19 cellular contexts compared by ENCODE assay signal in genomic region chr22:30236875-30237274, GRCh38. TPM values are rescaled to one million over a fixed set of nuclear protein-coding genes. Genes with fewer than 3 reads are reported as not detected.
DNase-seq lines count a peak whose midpoint lies in the region; ATAC-seq and TF ChIP-seq lines count a peak whose summit lies in the region.
"Had no signal": no experiment of that assay in that cellular context is flagged by ENCODE, and none has a peak within 500 bp of the region (broad histone marks: within the 10 kb centered on the region; RNA-seq: fewer than 3 reads in every experiment).

No MANE protein-coding gene starts in this region.

- no peaks in the 10 kb centered on the region for H3K9me2 ChIP-seq in hepatocyte (replicated peaks; ENCODE audit: insufficient read depth)

- no peak overlapping the region for H3K4me2 ChIP-seq in hepatocyte
- peak overlapping the region; percentile 60 for H3K4me2 ChIP-seq in smooth muscle cell

- H2AFZ ChIP-seq in hepatocyte (no peak overlapping the region), smooth muscle cell (ENCODE audit: low read depth) (no peak overlapping the region)

- H3K4me1 Mint-ChIP-seq in activated CD4-positive, alpha-beta T cell treated with anti-CD3 and anti-CD28 coated beads, Interleukin-2, amount 10 ng/mL, durations not matched to agents 24 days and 14 days = peaks cover 36% of the 10 kb centered on the region
- H3K4me1 Mint-ChIP-seq: CD4-positive, alpha-beta memory T cell had no signal

- H4K20me1 ChIP-seq in hepatocyte (ENCODE audit: insufficient read depth, poor library complexity, severe bottlenecking) (no peaks in the 10 kb centered on the region), smooth muscle cell (ENCODE audit: low read depth) (no peaks in the 10 kb centered on the region)

- CTCF ChIA-PET in Panc1 (lab: Charles Lee) = no interaction called here

- intact Hi-C loops in activated CD4-positive, alpha-beta T cell treated with anti-CD3 and anti-CD28 coated beads, Interleukin-2, amount 10 ng/mL, durations not matched to agents 24 days and 14 days (cut with micrococcal nuclease) = no loop called here
- intact Hi-C loops in Panc1 (cut with micrococcal nuclease; ENCODE audit: unreplicated experiment) = no loop called here

- no peaks in the 10 kb centered on the region for H3K27me3 Mint-ChIP-seq in activated CD4-positive, alpha-beta T cell treated with anti-CD3 and anti-CD28 coated beads, Interleukin-2, amount 10 ng/mL, durations not matched to agents 24 days and 14 days
- H3K27me3 Mint-ChIP-seq: CD4-positive, alpha-beta memory T cell had no signal

- H3K4me1 ChIP-seq in Panc1 (ENCODE audit: control insufficient read depth, insufficient read depth, low read length) (peaks cover 81% of the 10 kb centered on the region), hepatocyte (ENCODE audit: insufficient read depth) (peaks cover 33% of the 10 kb centered on the region), smooth muscle cell (ENCODE audit: low read depth) (peaks cover 28% of the 10 kb centered on the region)

- BruUV-seq in Panc1 (replicated peaks; lab: Mats Ljungman, UMichigan) = no TSS peak

- TF ChIP-seq CTCF in Panc1 (IDR thresholded peaks at IDR 0.05) (no peak), hepatocyte (IDR thresholded peaks at IDR 0.05; ENCODE audit: poor library complexity) (no peak), smooth muscle cell (IDR thresholded peaks at IDR 0.05; ENCODE audit: borderline replicate concordance, insufficient read depth, poor library complexity, severe bottlenecking) (no peak)

- no peaks in the 10 kb centered on the region for H3K27me3 ChIP-seq in Panc1 (ENCODE audit: control insufficient read depth, insufficient read depth, low read length)
- no peaks in the 10 kb centered on the region for H3K27me3 ChIP-seq in hepatocyte
- H3K27me3 ChIP-seq in smooth muscle cell (ENCODE audit: low read depth) = no peaks in the 10 kb centered on the region
- H3K27me3 ChIP-seq: MG63 had no signal

- ATAC-seq in Panc1 (no peak), GM21423 (IDR thresholded peaks at IDR 0.05; ENCODE audit: unreplicated experiment) (no peak)

- H3K27ac Mint-ChIP-seq in activated CD4-positive, alpha-beta T cell treated with anti-CD3 and anti-CD28 coated beads, Interleukin-2, amount 10 ng/mL, durations not matched to agents 24 days and 14 days = peak overlapping the region; percentile 0

- POLR2A ChIA-PET in Panc1 (lab: Charles Lee) = no interaction called here

- H3K27ac ChIP-seq in Panc1 (ENCODE audit: low read length) = peak overlapping the region; percentile 95
- peak overlapping the region; percentile 87 for H3K27ac ChIP-seq in hepatocyte
- H3K27ac ChIP-seq in smooth muscle cell (ENCODE audit: low read depth) = peak overlapping the region; percentile 94

- no peak overlapping the region for H3K9ac ChIP-seq in smooth muscle cell (ENCODE audit: low read depth)

- H3K79me2 ChIP-seq in hepatocyte (no peaks in the 10 kb centered on the region), smooth muscle cell (ENCODE audit: low read depth) (no peaks in the 10 kb centered on the region)

- H3F3A ChIP-seq in smooth muscle cell (ENCODE audit: low read depth) = peaks cover 32% of the 10 kb centered on the region

- no peak overlapping the region for H3K4me3 Mint-ChIP-seq in activated CD4-positive, alpha-beta T cell treated with anti-CD3 and anti-CD28 coated beads, Interleukin-2, amount 10 ng/mL, durations not matched to agents 24 days and 14 days
- H3K4me3 Mint-ChIP-seq: CD4-positive, alpha-beta memory T cell had no signal

- H3K9me3 ChIP-seq in Panc1 (ENCODE audit: control insufficient read depth, insufficient read depth, low read depth, low read length) (no peaks in the 10 kb centered on the region), hepatocyte (ENCODE audit: low read depth) (no peaks in the 10 kb centered on the region), smooth muscle cell (replicated peaks; ENCODE audit: low read depth) (no peaks in the 10 kb centered on the region)
- H3K9me3 ChIP-seq: MG63 had no signal

- no peaks in the 10 kb centered on the region for H3K9me3 Mint-ChIP-seq in activated CD4-positive, alpha-beta T cell treated with anti-CD3 and anti-CD28 coated beads, Interleukin-2, amount 10 ng/mL, durations not matched to agents 24 days and 14 days
- H3K9me3 Mint-ChIP-seq: CD4-positive, alpha-beta memory T cell had no signal

- H3K36me3 ChIP-seq in Panc1 (ENCODE audit: control insufficient read depth, insufficient read depth, low read length) (no peaks in the 10 kb centered on the region), hepatocyte (replicated peaks; ENCODE audit: insufficient read depth, low read depth) (no peaks in the 10 kb centered on the region), smooth muscle cell (ENCODE audit: low read depth) (no peaks in the 10 kb centered on the region)

- in situ Hi-C loops in Panc1 (cut with HindIII; ENCODE audit: low pct_unique_long_range_greater_than_20kb, low sequenced_read_pairs) = no loop called here

- 93% methylated on average over 5 of the region's 5 CpGs for WGBS in hepatocyte (ENCODE audit: low lambda C conversion rate, missing lambda C conversion rate)
- WGBS in smooth muscle cell (ENCODE audit: low lambda C conversion rate) = 97% methylated on average over 5 of the region's 5 CpGs

- no peak for DNase-seq in activated CD4-positive, alpha-beta T cell treated with anti-CD3 and anti-CD28 coated beads, Interleukin-2, amount 10 ng/mL, durations not matched to agents 24 days and 14 days
- DNase-seq in activated CD4-positive, alpha-beta T cell treated with anti-CD3 and anti-CD28 coated beads, Interleukin-2, amount 50 U/mL, for 1 hour = no peak
- DNase-seq in Panc1 (ENCODE audit: low read depth, low spot score) = no peak
- DNase-seq in hepatocyte (ENCODE audit: low spot score) = no peak
- DNase-seq in smooth muscle cell (lab: John Stamatoyannopoulos, UW; ENCODE audit: unreplicated experiment) = no peak
- no peak for DNase-seq in HK-2 (ENCODE audit: unreplicated experiment)
- no peak for DNase-seq in amniotic stem cell (lab: John Stamatoyannopoulos, UW)
- DNase-seq: CD4-positive, alpha-beta memory T cell; DMS79 treated with DMSO at 0.1 percent for 48 hours; GDM1; KG1; MG63; NCI-H1105; NCI-H187 treated with DMSO at 0.1 percent for 48 hours; NCI-H446 treated with DMSO at 0.1 percent for 48 hours; NCI-H82 had no signal

- H3K36me3 Mint-ChIP-seq in activated CD4-positive, alpha-beta T cell treated with anti-CD3 and anti-CD28 coated beads, Interleukin-2, amount 10 ng/mL, durations not matched to agents 24 days and 14 days (ENCODE audit: low read depth) = peaks cover 17% of the 10 kb centered on the region
- H3K36me3 Mint-ChIP-seq: CD4-positive, alpha-beta memory T cell had no signal

- H3K4me3 ChIP-seq in Panc1 (ENCODE audit: low read depth in 2 of 2, low read length in 2 of 2) = no peak overlapping the region
- no peak overlapping the region for H3K4me3 ChIP-seq in hepatocyte
- no peak overlapping the region for H3K4me3 ChIP-seq in smooth muscle cell
- H3K4me3 ChIP-seq: MG63 had no signal

RNA-seq across cellular contexts. Expression of gene LIF, which starts 9.7 kb away (rescaled TPM):
- 509 and 511 TPM in 2 replicates for total RNA-seq in activated CD4-positive, alpha-beta T cell treated with anti-CD3 and anti-CD28 coated beads, Interleukin-2, amount 10 ng/mL, durations not matched to agents 24 days and 14 days
- total RNA-seq in Panc1 (2021; ENCODE audit: unreplicated experiment) = 34.4 TPM
- 40.7 TPM for polyA plus RNA-seq in Panc1 (2012; ENCODE audit: insufficient read length)
- 13.4 and 21.1 TPM in 2 replicates for total RNA-seq in hepatocyte
- 8.2 and 14.8 TPM in 2 replicates for polyA plus RNA-seq in hepatocyte
- total RNA-seq in smooth muscle cell = 29.9 and 40.6 TPM in 2 replicates
- 28.9 and 31.2 TPM in 2 replicates for polyA plus RNA-seq in smooth muscle cell
- polyA plus RNA-seq: CD4-positive, alpha-beta memory T cell had no signal

RNA-seq across cellular contexts. Expression of gene OSM, which starts 29.8 kb away (rescaled TPM):
- total RNA-seq in activated CD4-positive, alpha-beta T cell treated with anti-CD3 and anti-CD28 coated beads, Interleukin-2, amount 10 ng/mL, durations not matched to agents 24 days and 14 days = 61.0 and 62.8 TPM in 2 replicates
- total RNA-seq in Panc1 (2021; ENCODE audit: unreplicated experiment) (not detected), hepatocyte (0.48 and 1.5 TPM in 2 replicates), smooth muscle cell (0.27 and 1.5 TPM in 2 replicates)
- not detected for polyA plus RNA-seq in Panc1 (2012; ENCODE audit: insufficient read length)
- polyA plus RNA-seq in hepatocyte (not detected in 2 replicates), smooth muscle cell (0.14 and 1.0 TPM in 2 replicates)
- total RNA-seq: A673, H4 had no signal

RNA-seq across cellular contexts. Expression of gene CASTOR1, which starts 52.4 kb away (rescaled TPM):
- 4.7 and 7.3 TPM in 2 replicates for total RNA-seq in activated CD4-positive, alpha-beta T cell treated with anti-CD3 and anti-CD28 coated beads, Interleukin-2, amount 10 ng/mL, durations not matched to agents 24 days and 14 days
- total RNA-seq in Panc1 (2021; ENCODE audit: unreplicated experiment) (6.7 TPM), hepatocyte (30.9 and 48.0 TPM in 2 replicates), smooth muscle cell (9.8 and 16.1 TPM in 2 replicates)
- 16.2 TPM for polyA plus RNA-seq in Panc1 (2012; ENCODE audit: insufficient read length)
- polyA plus RNA-seq in hepatocyte (43.5 and 53.5 TPM in 2 replicates), smooth muscle cell (21.8 and 22.6 TPM in 2 replicates)

Comparison
In these comparisons a context has a peak if more than half of its experiments do, and no peak if none do; other contexts are left out.
1. RNA of gene LIF, which starts 9.7 kb away (total RNA-seq): 509 to 511 TPM in activated CD4-positive, alpha-beta T cell treated with anti-CD3 and anti-CD28 coated beads, Interleukin-2, amount 10 ng/mL, durations not matched to agents 24 days and 14 days; 34.4 TPM in Panc1 (single experiment), 29.9 to 40.6 TPM in smooth muscle cell and 13.4 to 21.1 TPM in hepatocyte; every median in the first group is over 10 times any median in the second.
2. RNA of gene OSM, which starts 29.8 kb away (total RNA-seq): 61.0 to 62.8 TPM in activated CD4-positive, alpha-beta T cell treated with anti-CD3 and anti-CD28 coated beads, Interleukin-2, amount 10 ng/mL, durations not matched to agents 24 days and 14 days; 0.48 to 1.5 TPM in hepatocyte, 0.27 to 1.5 TPM in smooth muscle cell and not detected in Panc1 (single experiment); every median in the first group is over 10 times any median in the second.
3. Peak in every context shown above with its lines, with median percentiles within 50 percentile points of each other: H3K27ac ChIP-seq.